ENCODE assay signal across 1 cellular context in genomic region chr12:121189887-121190155, GRCh38.
TF ChIP-seq lines count a peak whose summit lies in the region.

No MANE protein-coding gene starts in this region.

TF ChIP-seq in endothelial cell of umbilical vein, 7 proteins besides CTCF, POLR2A, EP300 and RAD21 (continued from another document):
- TF ChIP-seq POLR2AphosphoS5 (IDR thresholded peaks at IDR 0.05; ENCODE audit: insufficient read depth, low read depth, low read length) (no peak), FOS (IDR thresholded peaks at IDR 0.05; ENCODE audit: borderline replicate concordance, insufficient read depth, low read length) (no peak)
- TF ChIP-seq, protein P1, sequence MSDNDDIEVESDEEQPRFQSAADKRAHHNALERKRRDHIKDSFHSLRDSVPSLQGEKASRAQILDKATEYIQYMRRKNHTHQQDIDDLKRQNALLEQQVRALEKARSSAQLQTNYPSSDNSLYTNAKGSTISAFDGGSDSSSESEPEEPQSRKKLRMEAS (IDR thresholded peaks at IDR 0.05; ENCODE audit: insufficient read depth, insufficient read length): no peak
TF ChIP-seq in endothelial cell of umbilical vein: peak in this region for 0.
